ENCODE assay signal across 8 cellular contexts in genomic region chr6:158645064-158646022, GRCh38. TPM values are rescaled to one million over a fixed set of nuclear protein-coding genes. Genes with fewer than 3 reads are reported as not detected.
DNase-seq lines count a peak whose midpoint lies in the region; ATAC-seq and TF ChIP-seq lines count a peak whose summit lies in the region.

No MANE protein-coding gene starts in this region.

- H3K9me3 Mint-ChIP-seq in CD8-positive, alpha-beta memory T cell = peaks cover 0 to 2% (median 0%) of the 10 kb centered on the region in 5 donors

- H3K9me3 ChIP-seq in CD8-positive, alpha-beta memory T cell (ENCODE audit: low read length) = no peaks in the 10 kb centered on the region
- no peaks in the 10 kb centered on the region for H3K9me3 ChIP-seq in MM.1S (replicated peaks; ENCODE audit: insufficient read depth, low read length)
- no peaks in the 10 kb centered on the region for H3K9me3 ChIP-seq in muscle layer of duodenum (ENCODE audit: control insufficient read depth in 1 of 2, low read length in 2 of 2)

- H3K4me3 ChIP-seq in CD8-positive, alpha-beta memory T cell (ENCODE audit: low read length) = peak overlapping the region; percentile 82
- H3K4me3 ChIP-seq in MM.1S (ENCODE audit: low read length) (peak overlapping the region; percentile 84), muscle layer of duodenum (ENCODE audit: low read depth in 1 of 2, low read length in 2 of 2) (peak overlapping the region; percentile 75 to 76)

- CTCF ChIA-PET in CD8-positive, alpha-beta memory T cell (lab: Charles Lee) = interaction anchor here (1.0 to 3.9 kb wide), 6 partner anchors 8 to 424 kb away, joined by 3 to 26 read pairs (median 14); no protein-coding TSS in a partner anchor

- peak overlapping the region; percentile 90 to 98 (median 96) for H3K27ac Mint-ChIP-seq in CD8-positive, alpha-beta memory T cell

- H3K9ac ChIP-seq in MM.1S (ENCODE audit: low read length) = peak overlapping the region; percentile 90

- H3K4me1 Mint-ChIP-seq in CD8-positive, alpha-beta memory T cell = peaks cover 60 to 82% (median 67%) of the 10 kb centered on the region in 3 donors

- no peak for TF ChIP-seq CTCF in MM.1S (IDR thresholded peaks at IDR 0.05; ENCODE audit: low read length)

- peak in 1 of 5 donors; percentile 23 for DNase-seq in CD8-positive, alpha-beta memory T cell
- peak; percentile 64 for DNase-seq in MM.1S
- DNase-seq in caudate nucleus (lab: John Stamatoyannopoulos, UW) = no peak
- no peak for DNase-seq in SHP77 treated with DMSO at 0.1 percent for 48 hours (lab: John Stamatoyannopoulos, UW)
- DNase-seq in stimulated activated CD4-positive, alpha-beta T cell treated with anti-CD3 and anti-CD28 coated beads, Interleukin-4, amount 100 ng/mL, for 24 hours = no peak

- ATAC-seq in HG02852 (IDR thresholded peaks at IDR 0.05; ENCODE audit: unreplicated experiment) (no peak), HG02884 (IDR thresholded peaks at IDR 0.05; ENCODE audit: unreplicated experiment) (no peak)

- H3K79me2 ChIP-seq in MM.1S (ENCODE audit: low read length) = peaks cover 16% of the 10 kb centered on the region

- POLR2A ChIA-PET in CD8-positive, alpha-beta memory T cell (lab: Charles Lee) = interaction anchor here (0.5 to 2.3 kb wide), 5 partner anchors 8 to 458 kb away, joined by 3 to 46 read pairs (median 4); partner anchors contain the start of gene TMEM181

- H3K9me2 ChIP-seq in MM.1S (replicated peaks; ENCODE audit: insufficient read depth, low read length) = no peaks in the 10 kb centered on the region

- peaks cover 54% of the 10 kb centered on the region for H3K4me1 ChIP-seq in CD8-positive, alpha-beta memory T cell (ENCODE audit: insufficient read depth, low read length)
- H3K4me1 ChIP-seq in MM.1S (ENCODE audit: low read length) (peaks cover 8% of the 10 kb centered on the region; the same call in 1 of the 2 replicates), muscle layer of duodenum (ENCODE audit: control insufficient read depth in 1 of 2, insufficient read depth in 2 of 2, low read length in 2 of 2) (peaks cover 16 to 25% of the 10 kb centered on the region in 2 donors)

- H3K27me3 ChIP-seq in CD8-positive, alpha-beta memory T cell (ENCODE audit: insufficient read depth, low read length, poor library complexity, severe bottlenecking) = no peaks in the 10 kb centered on the region
- H3K27me3 ChIP-seq in MM.1S (replicated peaks; ENCODE audit: insufficient read depth, low read length) = no peaks in the 10 kb centered on the region
- no peaks in the 10 kb centered on the region for H3K27me3 ChIP-seq in muscle layer of duodenum (ENCODE audit: low read depth, low read length)

- peak overlapping the region; percentile 55; the same call in 1 of the 2 replicates for H2AFZ ChIP-seq in MM.1S (ENCODE audit: low read length)

- H3K27ac ChIP-seq in CD8-positive, alpha-beta memory T cell (ENCODE audit: low read depth, low read length) = peak overlapping the region; percentile 93
- peak overlapping the region; percentile 66; the same call in 1 of the 2 replicates for H3K27ac ChIP-seq in MM.1S (ENCODE audit: low read length)
- peak overlapping the region; percentile 36 for H3K27ac ChIP-seq in caudate nucleus (ENCODE audit: low read depth, low read length)
- H3K27ac ChIP-seq in muscle layer of duodenum (ENCODE audit: low read length) = peak overlapping the region; percentile 92

- no peaks in the 10 kb centered on the region for H3K36me3 ChIP-seq in CD8-positive, alpha-beta memory T cell (ENCODE audit: insufficient read depth, low read length)
- no peaks in the 10 kb centered on the region for H3K36me3 ChIP-seq in MM.1S (replicated peaks; ENCODE audit: insufficient read depth, low read length)
- peaks cover 5 to 10% of the 10 kb centered on the region in 2 donors for H3K36me3 ChIP-seq in muscle layer of duodenum (ENCODE audit: control insufficient read depth in 1 of 2, insufficient read depth in 2 of 2, low read length in 2 of 2)

- peak overlapping the region; percentile 86 to 95 (median 92) for H3K4me3 Mint-ChIP-seq in CD8-positive, alpha-beta memory T cell

- peaks cover 0 to 2% of the 10 kb centered on the region in 2 donors for H3K27me3 Mint-ChIP-seq in CD8-positive, alpha-beta memory T cell

- H3K4me2 ChIP-seq in MM.1S (ENCODE audit: low read depth, low read length) = peak overlapping the region; percentile 72

- peaks cover 3 to 35% (median 4%) of the 10 kb centered on the region in 3 donors for H3K36me3 Mint-ChIP-seq in CD8-positive, alpha-beta memory T cell

- H4K20me1 ChIP-seq in MM.1S (ENCODE audit: insufficient read depth, low read length) = no peaks in the 10 kb centered on the region; the same call in 1 of the 2 replicates

- peaks cover 8% of the 10 kb centered on the region; the same call in 1 of the 2 replicates for H3F3A ChIP-seq in MM.1S (ENCODE audit: insufficient read depth, low read length)

RNA-seq across cellular contexts. Expression of gene DYNLT1, which starts 0.8 kb away (rescaled TPM):
- 100 to 1,000 TPM in 1 of 2 experiments, 10 to 100 TPM in 1; 94.8 to 103 TPM for total RNA-seq in CD8-positive, alpha-beta memory T cell
- 83.2 TPM for polyA plus RNA-seq in CD8-positive, alpha-beta memory T cell

RNA-seq across cellular contexts. Expression of gene SYTL3, which starts 4.5 kb away (rescaled TPM):
- 100 to 1,000 TPM in 1 of 2 experiments, 10 to 100 TPM in 1; 96.6 to 102 TPM for total RNA-seq in CD8-positive, alpha-beta memory T cell
- polyA plus RNA-seq in CD8-positive, alpha-beta memory T cell = 19.5 TPM

Comparison
In these comparisons a context has a peak if more than half of its experiments do, and no peak if none do; other contexts are left out.
1. H3K27ac ChIP-seq: peak in every context shown above with its lines; median percentile 93 in CD8-positive, alpha-beta memory T cell; 92 in muscle layer of duodenum; 66 in MM.1S; 36 in caudate nucleus.